Comparison of ENCODE assay signal across 9 cellular contexts in the genomic region with DNA sequence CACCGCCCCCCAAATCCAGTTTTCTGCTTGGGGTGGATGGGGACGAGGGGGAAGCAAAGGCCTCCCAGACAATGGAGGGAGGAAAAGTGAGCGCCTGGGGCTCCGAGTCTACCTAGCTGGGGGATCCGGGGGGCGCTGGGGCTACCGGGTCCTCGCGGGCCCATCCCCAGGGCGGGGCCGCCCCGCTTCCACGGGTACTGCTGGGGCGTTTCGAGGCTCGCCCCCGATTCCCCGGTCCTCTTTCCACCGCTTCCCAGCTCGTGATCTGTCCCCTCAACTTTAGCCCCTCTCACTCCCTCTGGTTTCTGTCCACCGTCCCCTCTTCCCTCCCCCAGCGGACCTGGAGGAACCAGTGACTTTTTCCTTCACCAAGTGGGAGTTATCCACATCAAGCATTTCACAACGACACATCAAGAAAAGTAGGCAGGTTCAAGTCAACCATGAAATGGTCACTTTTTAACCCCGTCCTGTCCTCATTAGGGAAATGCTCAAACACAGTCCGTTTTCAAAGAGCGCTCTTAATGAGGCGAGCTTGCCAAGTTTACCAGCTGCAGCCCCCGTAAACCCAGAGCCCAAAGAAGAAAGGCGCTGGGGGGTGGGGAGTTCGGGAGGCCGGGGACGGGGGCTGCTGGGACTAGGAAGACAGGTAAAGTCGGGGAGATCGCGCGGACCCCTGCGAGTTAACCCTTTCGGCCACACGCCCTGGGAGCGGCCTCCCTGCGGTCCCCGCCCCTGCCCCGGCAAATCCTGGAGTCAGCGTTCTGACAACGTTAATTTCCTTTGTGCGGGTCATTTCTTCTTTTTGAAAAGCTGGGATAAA. TPM values are rescaled to one million over a fixed set of nuclear protein-coding genes. Genes with fewer than 3 reads are reported as not detected.
DNase-seq lines count a peak whose midpoint lies in the region; ATAC-seq and TF ChIP-seq lines count a peak whose summit lies in the region.
"Had no signal": no experiment of that assay in that cellular context is flagged by ENCODE, and none has a peak within 500 bp of the region (broad histone marks: within the 10 kb centered on the region; RNA-seq: fewer than 3 reads in every experiment).

No MANE protein-coding gene starts in this region.

- H3K4me3 ChIP-seq in HFF-Myc (replicated peaks; ENCODE audit: low read depth, low read length) (peak overlapping the region; percentile 20), ovary (peak overlapping the region; percentile 64)

- H3K27me3 ChIP-seq in ovary: no peaks in the 10 kb centered on the region

- POLR2A ChIA-PET in activated CD4-positive, alpha-beta memory T cell treated with anti-CD3 and anti-CD28 coated beads, Interleukin-2, amount 10 ng/mL, durations not matched to agents 7 days and 5 days (lab: Charles Lee): no interaction called here

- H3K27ac Mint-ChIP-seq in activated CD4-positive, alpha-beta memory T cell treated with anti-CD3 and anti-CD28 coated beads, Interleukin-2, amount 10 ng/mL, durations not matched to agents 7 days and 5 days: no peak overlapping the region

- peaks cover 2% of the 10 kb centered on the region for H3K4me1 ChIP-seq in ovary (ENCODE audit: insufficient read depth)

- peaks cover 70% of the 10 kb centered on the region for H3K27me3 Mint-ChIP-seq in activated CD4-positive, alpha-beta memory T cell treated with anti-CD3 and anti-CD28 coated beads, Interleukin-2, amount 10 ng/mL, durations not matched to agents 7 days and 5 days

- no peaks in the 10 kb centered on the region for H3K36me3 ChIP-seq in ovary
- H3K36me3 ChIP-seq: neutrophil had no signal

- DNase-seq in AG08396 (ENCODE audit: low spot score) (peak; percentile 16), HFF-Myc (ENCODE audit: extremely low read depth, low read depth) (no peak), Right ventricle myocardium inferior (ENCODE audit: missing footprints) (peak; percentile 66), ovary (peak; percentile 50 to 71 (median 62)), NCI-H187 treated with DMSO at 0.1 percent for 48 hours (lab: John Stamatoyannopoulos, UW) (no peak), OCI-M2 (lab: John Stamatoyannopoulos, UW; ENCODE audit: unreplicated experiment) (no peak)
- no peak for DNase-seq in activated CD4-positive, alpha-beta memory T cell treated with anti-CD3 and anti-CD28 coated beads, Interleukin-2, amount 10 ng/mL, durations not matched to agents 7 days and 5 days

- H3K27ac ChIP-seq in ovary: peak overlapping the region; percentile 84 to 86
- H3K27ac ChIP-seq: neutrophil had no signal

- TF ChIP-seq EP300 in ovary (IDR thresholded peaks at IDR 0.05): no peak

- 1 to 2% (median 2%) methylated on average over 45 to 46 of the region's 46 CpGs for WGBS in ovary, 3 donors

- ATAC-seq in Right ventricle myocardium inferior (peak; percentile 1), GM18505 (IDR thresholded peaks at IDR 0.05; ENCODE audit: unreplicated experiment) (no peak)

- CTCF ChIA-PET in activated CD4-positive, alpha-beta memory T cell treated with anti-CD3 and anti-CD28 coated beads, Interleukin-2, amount 10 ng/mL, durations not matched to agents 7 days and 5 days (lab: Charles Lee): no interaction called here

- TF ChIP-seq POLR2A in ovary (IDR thresholded peaks at IDR 0.05): no peak
- no peak for TF ChIP-seq POLR2A in GM18505 (IDR thresholded peaks at IDR 0.05; ENCODE audit: borderline replicate concordance, extremely low read depth, insufficient read depth, insufficient read length)

- no peaks in the 10 kb centered on the region for H3K9me3 Mint-ChIP-seq in activated CD4-positive, alpha-beta memory T cell treated with anti-CD3 and anti-CD28 coated beads, Interleukin-2, amount 10 ng/mL, durations not matched to agents 7 days and 5 days

- TF ChIP-seq CTCF in HFF-Myc (IDR thresholded peaks at IDR 0.05; ENCODE audit: low read depth, low read length, missing control alignments): no peak
- TF ChIP-seq CTCF in ovary (IDR thresholded peaks at IDR 0.05): no peak

- H3K4me3 Mint-ChIP-seq in activated CD4-positive, alpha-beta memory T cell treated with anti-CD3 and anti-CD28 coated beads, Interleukin-2, amount 10 ng/mL, durations not matched to agents 7 days and 5 days: peak overlapping the region; percentile 67

- H3K36me3 Mint-ChIP-seq in activated CD4-positive, alpha-beta memory T cell treated with anti-CD3 and anti-CD28 coated beads, Interleukin-2, amount 10 ng/mL, durations not matched to agents 7 days and 5 days (ENCODE audit: low read depth): peaks cover 12% of the 10 kb centered on the region

- H3K4me1 Mint-ChIP-seq in activated CD4-positive, alpha-beta memory T cell treated with anti-CD3 and anti-CD28 coated beads, Interleukin-2, amount 10 ng/mL, durations not matched to agents 7 days and 5 days: peaks cover 33% of the 10 kb centered on the region

- intact Hi-C loops in Right ventricle myocardium inferior (cut with DNase I) (loop anchor here (2.0 to 10.0 kb wide), 8 partner anchors 33 to 889 kb away; no protein-coding TSS in a partner anchor), ovary (cut with DNase I) (loop anchor here (10.0 kb wide), 4 partner anchors 111 to 281 kb away; no protein-coding TSS in a partner anchor)

- H3K9me3 ChIP-seq in ovary: no peaks in the 10 kb centered on the region
- H3K9me3 ChIP-seq: neutrophil had no signal

RNA-seq across cellular contexts. Expression of a gene that starts 2.0 kb away (rescaled TPM):
- not detected for total RNA-seq in activated CD4-positive, alpha-beta memory T cell treated with anti-CD3 and anti-CD28 coated beads, Interleukin-2, amount 10 ng/mL, durations not matched to agents 7 days and 5 days
- total RNA-seq in Right ventricle myocardium inferior (116 TPM), ovary (100 to 1,000 TPM in 1 of 7 donors, 10 to 100 TPM in 6; 40.3 to 111 (median 67.6) TPM)
- 10 to 100 TPM in 1 of 2 donors, 1 to 10 TPM in 1; 8.7 to 32.9 TPM for polyA plus RNA-seq in ovary

Comparison
In these comparisons a context has a peak if more than half of its experiments do, and no peak if none do; other contexts are left out.
1. DNase-seq: peak in AG08396 (single experiment), Right ventricle myocardium inferior (single experiment) and ovary (5 of 5); none in HFF-Myc (single experiment), activated CD4-positive, alpha-beta memory T cell treated with anti-CD3 and anti-CD28 coated beads, Interleukin-2, amount 10 ng/mL, durations not matched to agents 7 days and 5 days (single experiment), NCI-H187 treated with DMSO at 0.1 percent for 48 hours (single experiment) and OCI-M2 (single experiment).
2. RNA of a gene that starts 2.0 kb away (total RNA-seq): 116 TPM in Right ventricle myocardium inferior (single experiment) and 40.3 to 111 TPM in ovary; not detected in activated CD4-positive, alpha-beta memory T cell treated with anti-CD3 and anti-CD28 coated beads, Interleukin-2, amount 10 ng/mL, durations not matched to agents 7 days and 5 days; every median in the first group is over 10 times any median in the second.